ENCODE assay signal across 8 cellular contexts in the genomic region with DNA sequence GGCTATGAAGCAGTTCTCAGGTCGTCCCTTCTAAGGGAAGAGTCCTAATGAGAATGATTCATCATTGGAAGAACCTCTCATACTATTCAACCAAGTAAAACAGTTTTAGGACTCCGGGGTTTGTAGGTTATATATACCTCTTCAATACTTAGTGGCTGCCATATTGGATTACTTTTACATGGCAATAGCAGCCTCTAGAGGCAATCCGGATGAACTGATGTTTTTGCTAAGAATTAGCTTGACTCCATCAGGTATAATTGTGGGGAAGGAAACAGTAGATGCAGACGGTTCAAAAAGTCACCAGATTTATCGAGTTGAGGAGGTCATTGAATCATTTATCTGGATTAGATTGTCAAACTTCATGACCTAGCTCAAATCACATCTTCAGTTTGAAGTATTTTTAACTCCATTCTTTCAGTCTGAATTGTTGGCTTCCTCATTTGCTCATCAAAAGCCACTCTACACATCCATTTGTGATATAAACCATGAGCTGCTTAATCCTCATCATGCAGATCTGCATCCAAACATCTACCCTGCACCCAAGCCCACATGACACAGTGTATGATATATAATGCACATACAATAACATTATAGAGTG. TPM values are rescaled to one million over a fixed set of nuclear protein-coding genes. Genes with fewer than 3 reads are reported as not detected.
DNase-seq lines count a peak whose midpoint lies in the region; ATAC-seq and TF ChIP-seq lines count a peak whose summit lies in the region.

No MANE protein-coding gene starts in this region.

- TF ChIP-seq RAD21 in IMR-90 (IDR thresholded peaks at IDR 0.05; ENCODE audit: low read length), result peak; percentile 93

- H3K27ac Mint-ChIP-seq in nephron progenitor cell, result no peak overlapping the region

- no peak overlapping the region for H2BK120ac ChIP-seq in IMR-90 (ENCODE audit: low read depth, low read length)

- no peaks in the 10 kb centered on the region for H3K27me3 Mint-ChIP-seq in nephron progenitor cell (ENCODE audit: low read depth, poor library complexity)

- no peak overlapping the region for H4K91ac ChIP-seq in IMR-90 (ENCODE audit: insufficient read depth, low read depth, low read length)

- H3K27ac ChIP-seq in GM23248, result no peak overlapping the region
- no peak overlapping the region for H3K27ac ChIP-seq in IMR-90 (ENCODE audit: insufficient read depth, low read length)
- H3K27ac ChIP-seq in esophagus muscularis mucosa (replicated peaks in 1 of 4), result no peak overlapping the region

- no peak overlapping the region for H3K56ac ChIP-seq in IMR-90 (ENCODE audit: extremely low read depth, insufficient read depth, low read length)

- no peaks in the 10 kb centered on the region for H3K79me2 ChIP-seq in GM23248 (ENCODE audit: insufficient read depth)

- H3K4me1 ChIP-seq in GM23248 (ENCODE audit: insufficient read depth), result no peaks in the 10 kb centered on the region
- peaks cover 2% of the 10 kb centered on the region; the same call in 1 of the 2 replicates for H3K4me1 ChIP-seq in IMR-90 (ENCODE audit: control insufficient read depth, insufficient read depth, low read length)
- peaks cover 10 to 40% (median 25%) of the 10 kb centered on the region in 4 donors for H3K4me1 ChIP-seq in esophagus muscularis mucosa

- dilution Hi-C loops in IMR-90 (cut with HindIII; ENCODE audit: low sequenced_read_pairs, unreplicated experiment), result no loop called here

- TF ChIP-seq EP300 in esophagus muscularis mucosa (IDR thresholded peaks at IDR 0.05), result no peak

- H3K4ac ChIP-seq in IMR-90 (ENCODE audit: low read depth, low read length), result no peak overlapping the region

- no peaks in the 10 kb centered on the region for H3K9me1 ChIP-seq in IMR-90 (ENCODE audit: insufficient read depth, low read length)

- no peak overlapping the region for H2AK5ac ChIP-seq in IMR-90 (ENCODE audit: low read depth, low read length)

- 0 out of 2 replicates have a peak, but pooled peaks have one; percentile 46 for TF ChIP-seq POLR2A in IMR-90 (IDR thresholded peaks at IDR 0.05; ENCODE audit: low read depth, low read length)
- no peak for TF ChIP-seq POLR2A in esophagus muscularis mucosa (IDR thresholded peaks at IDR 0.05; ENCODE audit: low read depth)

- H3K4me3 Mint-ChIP-seq in nephron progenitor cell, result no peak overlapping the region

- no peaks in the 10 kb centered on the region for H3K4me1 Mint-ChIP-seq in nephron progenitor cell

- H3K79me1 ChIP-seq in IMR-90 (ENCODE audit: low read depth in 1 of 2, low read length in 2 of 2), result no peaks in the 10 kb centered on the region

- no peak overlapping the region for H2BK20ac ChIP-seq in IMR-90 (ENCODE audit: low read depth, low read length)

- peak; percentile 78 for ATAC-seq in Right ventricle myocardium inferior
- peak; percentile 96 for ATAC-seq in IMR-90 (ENCODE audit: low read depth)

- H3K4me2 ChIP-seq in GM23248 (ENCODE audit: unreplicated experiment) (no peak overlapping the region), IMR-90 (ENCODE audit: low read depth, low read length) (no peak overlapping the region)

- no peak overlapping the region for H3K14ac ChIP-seq in IMR-90 (replicated peaks; ENCODE audit: low read depth, low read length)

- intact Hi-C loops in Right ventricle myocardium inferior (cut with DNase I), result loop anchor here (1.0 to 2.0 kb wide), 2 partner anchors 344 to 383 kb away; no protein-coding TSS in a partner anchor
- intact Hi-C loops in cardiac septum (cut with DNase I), result loop anchor here (2.0 to 10.0 kb wide), 3 partner anchors 122 to 382 kb away; a partner anchor contains a TSS
- intact Hi-C loops in IMR-90 (cut with micrococcal nuclease), result loop anchor here (1.0 to 10.0 kb wide), 4 partner anchors 345 to 972 kb away; no protein-coding TSS in a partner anchor
- intact Hi-C loops in esophagus muscularis mucosa (cut with DNase I), result loop anchor here (2.0 kb wide), 1 partner anchor 344 kb away; no protein-coding TSS in a partner anchor

- no peaks in the 10 kb centered on the region for H3F3A ChIP-seq in GM23248 (ENCODE audit: insufficient read depth)

- H3K27me3 ChIP-seq in GM23248 (replicated peaks; ENCODE audit: insufficient read depth) (no peaks in the 10 kb centered on the region), IMR-90 (ENCODE audit: control insufficient read depth, insufficient read depth, low read length) (no peaks in the 10 kb centered on the region), esophagus muscularis mucosa (no peaks in the 10 kb centered on the region)

- H3K36me3 Mint-ChIP-seq in nephron progenitor cell (ENCODE audit: low read depth), result peaks cover 8% of the 10 kb centered on the region

- H3K9me2 ChIP-seq in GM23248 (ENCODE audit: insufficient read depth), result no peaks in the 10 kb centered on the region

- peak; percentile 93 for TF ChIP-seq CTCF in IMR-90 (conservative IDR thresholded peaks at IDR 0.05; ENCODE audit: low read depth, low read length)
- peak; percentile 68 to 72 (median 70) for TF ChIP-seq CTCF in esophagus muscularis mucosa (IDR thresholded peaks at IDR 0.05)
- TF ChIP-seq CTCF in nephron progenitor cell (IDR thresholded peaks at IDR 0.05), result peak; percentile 77

- H3K9me3 Mint-ChIP-seq in nephron progenitor cell, result no peaks in the 10 kb centered on the region

- whole genome bisulfite sequencing in GM23248 (ENCODE audit: low coverage in 1 of 2, low lambda C conversion rate in 2 of 2, missing lambda C conversion rate in 2 of 2), 2 experiments, result 11 to 16% methylated on average over 5 of the region's 5 CpGs
- WGBS in IMR-90 (ENCODE audit: extremely low coverage in 2 of 2, insufficient read length in 1 of 2), 2 experiments, result no CpG with 5 or more reads among the region's 5 CpGs
- 16% methylated on average over 5 of the region's 5 CpGs for WGBS in esophagus muscularis mucosa

- POLR2A ChIA-PET in IMR-90 (lab: Charles Lee; ENCODE audit: unreplicated experiment), result no interaction called here

- H3K9me3 ChIP-seq in GM23248 (ENCODE audit: low read depth) (no peaks in the 10 kb centered on the region), IMR-90 (ENCODE audit: control insufficient read depth, insufficient read depth, low read length) (no peaks in the 10 kb centered on the region), esophagus muscularis mucosa (no peaks in the 10 kb centered on the region)

- no peak overlapping the region for H2BK15ac ChIP-seq in IMR-90 (ENCODE audit: low read depth, low read length)

- no peak overlapping the region for H4K8ac ChIP-seq in IMR-90 (ENCODE audit: low read depth in 2 of 2, low read length in 2 of 2)

- H3K36me3 ChIP-seq in GM23248 (ENCODE audit: low read depth), result no peaks in the 10 kb centered on the region
- peaks cover 2% of the 10 kb centered on the region; the same call in 1 of the 2 replicates for H3K36me3 ChIP-seq in IMR-90 (ENCODE audit: control insufficient read depth, insufficient read depth, low read length)
- peaks cover 0 to 19% (median 10%) of the 10 kb centered on the region in 4 donors for H3K36me3 ChIP-seq in esophagus muscularis mucosa

- no peak overlapping the region for H3K18ac ChIP-seq in IMR-90 (ENCODE audit: low read depth, low read length)

- H2BK5ac ChIP-seq in IMR-90 (ENCODE audit: low read depth, low read length, poor library complexity, severe bottlenecking), result no peak overlapping the region

- CTCF ChIA-PET in IMR-90 (lab: Yijun Ruan, JAX), result interaction anchor here (0.6 to 1.2 kb wide), 15 partner anchors 9 to 804 kb away, joined by 3 to 6 read pairs (median 3); no protein-coding TSS in a partner anchor

- H3K9ac ChIP-seq in GM23248 (no peak overlapping the region), IMR-90 (ENCODE audit: low read depth, low read length) (no peak overlapping the region)

- H3K4me3 ChIP-seq in GM23248 (no peak overlapping the region), IMR-90 (ENCODE audit: insufficient read depth, low read depth, low read length) (no peak overlapping the region), esophagus muscularis mucosa (no peak overlapping the region)

- BruUV-seq in IMR-90 (replicated peaks; lab: Mats Ljungman, UMichigan), result no TSS peak

- 0 out of 2 replicates have a peak overlapping the region, but pooled peaks have one; percentile 68 for H4K5ac ChIP-seq in IMR-90 (ENCODE audit: low read depth, low read length)

- H2AFZ ChIP-seq in GM23248 (peak overlapping the region; percentile 73), IMR-90 (replicated peaks; ENCODE audit: low read length, poor library complexity) (no peak overlapping the region)

- in situ Hi-C loops in GM23248 (cut with MboI) (no loop called here), IMR-90 (cut with MboI; ENCODE audit: low sequenced_read_pairs) (loop anchor here (10.0 to 25.0 kb wide), 3 partner anchors 342 to 975 kb away; no protein-coding TSS in a partner anchor)

- no peak overlapping the region for H3K23ac ChIP-seq in IMR-90 (ENCODE audit: low read depth, low read length)

- H4K20me1 ChIP-seq in GM23248 (ENCODE audit: insufficient read depth) (no peaks in the 10 kb centered on the region), IMR-90 (ENCODE audit: insufficient read depth, low read length) (no peaks in the 10 kb centered on the region)

- DNase-seq in Right ventricle myocardium inferior (ENCODE audit: missing footprints) (no peak), cardiac septum (ENCODE audit: low spot score) (no peak), GM23248 (peak; percentile 73), IMR-90 (peak; percentile 70), RPMI8226 (peak; percentile 20), esophagus muscularis mucosa (ENCODE audit: extremely low spot score) (no peak), nephron progenitor cell (peak; percentile 8), cerebellar nuclear complex (lab: John Stamatoyannopoulos, UW) (no peak)

- H2AK9ac ChIP-seq in IMR-90 (replicated peaks; ENCODE audit: low read depth, low read length, poor library complexity), result no peak overlapping the region

TF ChIP-seq in IMR-90, 13 proteins besides CTCF, POLR2A, EP300 and RAD21 (continues in another document):
- TF ChIP-seq RCOR1 (IDR thresholded peaks at IDR 0.05; ENCODE audit: insufficient replicate concordance, low read length), result no peak
- TF ChIP-seq NFE2L2 (IDR thresholded peaks at IDR 0.05; ENCODE audit: low read depth, low read length), result no peak

RNA-seq across cellular contexts. Expression of a gene that starts 28.4 kb away (rescaled TPM):
- 32.6 TPM for total RNA-seq in Right ventricle myocardium inferior
- total RNA-seq in cardiac septum, result 17.0 TPM
- 0.25 and 2.1 TPM in 2 replicates for total RNA-seq in GM23248 (2014; rRNA removed; shearing (Covaris generic))
- 0.25 and 0.56 TPM in 2 replicates for polyA plus RNA-seq in GM23248 (2016; fragmentation: Nextera tagmentation; extraction: Ambion mirVana)
- 2.8 and 2.9 TPM in 2 replicates for total RNA-seq in IMR-90 (2012; rRNA removed)
- polyA plus RNA-seq in IMR-90 (2012; rRNA removed), result 2.6 and 3.8 TPM in 2 replicates
- 0.90 and 1.3 TPM in 2 replicates for polyA plus RNA-seq in IMR-90 (2012; cell fraction: cytosol; rRNA removed)
- polyA plus RNA-seq in IMR-90 (2012; cell fraction: nucleus; rRNA removed; ENCODE audit: low replicate concordance), result 0.49 and 4.4 TPM in 2 replicates
- 10 to 100 TPM; 30.6 to 61.9 (median 41.6) TPM for total RNA-seq in esophagus muscularis mucosa

Comparison
In these comparisons a context has a peak if more than half of its experiments do, and no peak if none do; other contexts are left out.
1. DNase-seq: peak in GM23248 (single experiment), IMR-90 (single experiment), RPMI8226 (single experiment) and nephron progenitor cell (single experiment); none in Right ventricle myocardium inferior (single experiment), cardiac septum (single experiment), esophagus muscularis mucosa (single experiment) and cerebellar nuclear complex (0 of 2).
2. Peak in every context shown above with its lines, with median percentiles within 50 percentile points of each other: CTCF ChIP-seq.